In genomic region chr4:186669159-186669720, GRCh38 we compare ENCODE assay signal across 8 cellular contexts. TPM values are rescaled to one million over a fixed set of nuclear protein-coding genes. Genes with fewer than 3 reads are reported as not detected.
DNase-seq lines count a peak whose midpoint lies in the region; ATAC-seq and TF ChIP-seq lines count a peak whose summit lies in the region.

No MANE protein-coding gene starts in this region.

- no peaks in the 10 kb centered on the region for H3K4me1 ChIP-seq in DND-41 (ENCODE audit: insufficient read depth, low read length)

- H3K27ac ChIP-seq in DND-41 (ENCODE audit: low read length) = no peak overlapping the region
- peak overlapping the region; percentile 54 for H3K27ac ChIP-seq in epithelial cell of prostate

- H3K79me2 ChIP-seq in DND-41 (ENCODE audit: insufficient read depth, low read length) = no peaks in the 10 kb centered on the region

- no peaks in the 10 kb centered on the region for H3K9me3 ChIP-seq in DND-41 (ENCODE audit: insufficient read depth, low read length, severe bottlenecking)

- no peak for ATAC-seq in DND-41 (ENCODE audit: insufficient read depth, low read depth)
- no peak for ATAC-seq in GM18858 (IDR thresholded peaks at IDR 0.05; ENCODE audit: unreplicated experiment)

- no peak overlapping the region for H3K9ac ChIP-seq in DND-41 (ENCODE audit: low read depth, low read length)

- H3K4me2 ChIP-seq in DND-41 (ENCODE audit: insufficient read depth, low read length) = no peak overlapping the region

- no peak overlapping the region for H2AFZ ChIP-seq in DND-41 (ENCODE audit: low read depth, low read length)

- H3K36me3 Mint-ChIP-seq in nephron progenitor cell (ENCODE audit: low read depth) = peaks cover 53% of the 10 kb centered on the region

- no peak overlapping the region for H3K4me3 Mint-ChIP-seq in nephron progenitor cell

- DNase-seq in DND-41 (no peak), NCI-H69 (lab: John Stamatoyannopoulos, UW) (peak; percentile 5), epithelial cell of prostate (ENCODE audit: low read depth, low spot score) (no peak), nephron progenitor cell (no peak), mucosa of gallbladder (ENCODE audit: low spot score) (no peak), T1000 (lab: John Stamatoyannopoulos, UW) (no peak)
- DNase-seq in activated CD4-positive, alpha-beta T cell treated with anti-CD3 and anti-CD28 coated beads for 48 hours = no peak

- H3K4me3 ChIP-seq in DND-41 (ENCODE audit: low read depth in 1 of 2, low read length in 2 of 2) = no peak overlapping the region

- peak overlapping the region; percentile 45 for H3K27ac Mint-ChIP-seq in nephron progenitor cell

- no peaks in the 10 kb centered on the region for H3K27me3 ChIP-seq in DND-41 (ENCODE audit: insufficient read depth, low read length, poor library complexity)

- peaks cover 13% of the 10 kb centered on the region for H3K4me1 Mint-ChIP-seq in nephron progenitor cell

- H3K36me3 ChIP-seq in DND-41 (ENCODE audit: insufficient read depth, low read length) = no peaks in the 10 kb centered on the region

- H3K9me3 Mint-ChIP-seq in nephron progenitor cell = peaks cover 5% of the 10 kb centered on the region

- TF ChIP-seq CTCF in DND-41 (IDR thresholded peaks at IDR 0.05; ENCODE audit: borderline replicate concordance, extremely low read depth, low read length, poor library complexity, severe bottlenecking) (peak; percentile 27), nephron progenitor cell (IDR thresholded peaks at IDR 0.05) (peak; percentile 15)

- peaks cover 3% of the 10 kb centered on the region for H3K27me3 Mint-ChIP-seq in nephron progenitor cell (ENCODE audit: low read depth, poor library complexity)

- H4K20me1 ChIP-seq in DND-41 (ENCODE audit: insufficient read depth, low read length) = no peaks in the 10 kb centered on the region

RNA-seq across cellular contexts. Expression of gene FAT1, which starts 54.4 kb away (rescaled TPM):
- 172 TPM for total RNA-seq in mucosa of gallbladder
